1 cellular context compared by ENCODE assay signal in the genomic region with DNA sequence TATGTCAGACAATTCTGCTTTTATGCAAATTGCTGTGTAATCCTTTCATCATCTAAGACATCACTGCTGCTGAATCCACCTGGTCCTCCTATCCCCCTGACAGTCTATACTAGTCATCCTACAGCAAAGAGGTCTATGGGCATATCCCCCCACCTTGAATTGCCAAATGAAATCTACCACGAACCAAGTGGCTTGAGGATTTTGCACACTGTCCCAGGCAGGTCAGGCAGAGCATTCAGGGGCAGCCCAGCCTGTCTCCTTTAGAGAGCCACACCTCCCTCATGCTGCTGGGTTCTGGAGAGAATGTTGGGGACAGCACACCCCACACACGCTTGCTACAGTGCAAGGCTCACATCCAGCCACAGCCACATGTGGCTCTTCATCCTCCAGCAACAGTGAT.
TF ChIP-seq lines count a peak whose summit lies in the region.

No MANE protein-coding gene starts in this region.

TF ChIP-seq in IMR-90, 13 proteins besides CTCF, POLR2A, EP300 and RAD21:
- TF ChIP-seq RCOR1 (IDR thresholded peaks at IDR 0.05; ENCODE audit: insufficient replicate concordance, low read length) = no peak
- no peak for TF ChIP-seq BHLHE40 (IDR thresholded peaks at IDR 0.05; ENCODE audit: low read depth, low read length)
- no peak for TF ChIP-seq MXI1 (IDR thresholded peaks at IDR 0.05; ENCODE audit: borderline replicate concordance, low read depth, low read length)
- no peak for TF ChIP-seq CEBPB (IDR thresholded peaks at IDR 0.05; ENCODE audit: low read depth, low read length)
- TF ChIP-seq NFE2L2 (IDR thresholded peaks at IDR 0.05; ENCODE audit: low read depth, low read length) = no peak
- no peak for TF ChIP-seq ELK1 (IDR thresholded peaks at IDR 0.05; ENCODE audit: borderline replicate concordance, low read depth, low read length)
- no peak for TF ChIP-seq MAZ (IDR thresholded peaks at IDR 0.05; ENCODE audit: borderline replicate concordance, low read depth, low read length)
- no peak for TF ChIP-seq RFX5 (IDR thresholded peaks at IDR 0.05; ENCODE audit: low read depth, low read length)
- no peak for TF ChIP-seq USF2 (IDR thresholded peaks at IDR 0.05; ENCODE audit: low read depth, low read length)
- no peak for TF ChIP-seq SMC3 (IDR thresholded peaks at IDR 0.05; ENCODE audit: low read depth, low read length)
- TF ChIP-seq MAFK (IDR thresholded peaks at IDR 0.05; ENCODE audit: low read depth, low read length) = no peak
- no peak for TF ChIP-seq FOS (IDR thresholded peaks at IDR 0.05; ENCODE audit: low read depth, low read length)
- TF ChIP-seq CHD1 (IDR thresholded peaks at IDR 0.05; ENCODE audit: low read depth, low read length) = no peak
